ENCODE assay signal across 20 cellular contexts in the genomic region with DNA sequence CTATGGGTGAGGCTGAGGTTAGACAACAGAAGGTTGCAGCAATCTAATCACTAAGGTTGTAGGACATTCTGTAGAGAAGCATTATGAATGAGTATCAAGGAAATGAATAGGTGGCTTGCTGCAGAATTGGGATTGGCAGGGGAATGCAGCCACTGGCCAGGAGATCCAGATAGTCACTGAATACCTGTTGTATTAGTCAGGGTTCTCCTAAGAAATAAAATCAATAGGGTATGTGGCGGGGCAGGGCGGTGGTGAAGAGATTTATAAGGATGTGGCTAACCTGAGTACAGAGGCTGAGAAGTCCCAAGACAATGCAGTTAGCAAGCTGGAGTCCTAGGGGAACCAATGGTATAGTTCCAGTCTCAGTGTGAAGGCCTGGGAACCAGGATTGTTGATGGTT.
"Had no signal": no experiment of that assay in that cellular context is flagged by ENCODE, and none has a peak within 500 bp of the region (broad histone marks: within the 10 kb centered on the region; RNA-seq: fewer than 3 reads in every experiment).

No MANE protein-coding gene starts in this region.

- ATAC-seq: activated CD8-positive, alpha-beta memory T cell treated with anti-CD3 and anti-CD28 coated beads, Interleukin-2, amount 10 ng/mL, durations not matched to agents 7 days and 5 days; left cardiac atrium; psoas muscle; right cardiac atrium; stimulated activated naive CD8-positive, alpha-beta T cell treated with anti-CD3 and anti-CD28 coated beads, Interleukin-15, amount 100 ng/mL, for 72 hours had no signal

- H3K27ac ChIP-seq: pancreas, psoas muscle, suprapubic skin, transverse colon, uterus had no signal

- DNase-seq: activated CD4-positive, alpha-beta memory T cell treated with anti-CD3 and anti-CD28 coated beads, Interleukin-2, amount 10 ng/mL, durations not matched to agents 7 days and 5 days; activated CD4-positive, alpha-beta T cell treated with anti-CD3 and anti-CD28 coated beads for 48 hours; activated CD8-positive, alpha-beta memory T cell treated with anti-CD3 and anti-CD28 coated beads, Interleukin-2, amount 10 ng/mL, durations not matched to agents 7 days and 5 days; activated effector memory CD4-positive, alpha-beta T cell treated with anti-CD3 and anti-CD28 coated beads, Interleukin-2, amount 50 U/mL, for 16 hours; activated naive CD4-positive, alpha-beta T cell treated with anti-CD3 and anti-CD28 coated beads, Interleukin-2, amount 10 ng/mL, durations not matched to agents 7 days and 5 days; activated T-cell treated with anti-CD3 and anti-CD28 coated beads for 4 hours; effector CD4-positive, alpha-beta T cell; glutamatergic neuron; immature natural killer cell; left cardiac atrium; mesenchymal stem cell; nephron progenitor cell; pancreas; psoas muscle; right cardiac atrium; stimulated activated CD4-positive, alpha-beta T cell treated with anti-CD3 and anti-CD28 coated beads, Interleukin-1b, Interleukin-23, amount 100 ng/mL, for 48 hours; stimulated activated naive CD8-positive, alpha-beta T cell treated with anti-CD3 and anti-CD28 coated beads, Interleukin-15, amount 100 ng/mL, for 72 hours; transverse colon; uterus had no signal
